8 cellular contexts compared by ENCODE assay signal in the genomic region with DNA sequence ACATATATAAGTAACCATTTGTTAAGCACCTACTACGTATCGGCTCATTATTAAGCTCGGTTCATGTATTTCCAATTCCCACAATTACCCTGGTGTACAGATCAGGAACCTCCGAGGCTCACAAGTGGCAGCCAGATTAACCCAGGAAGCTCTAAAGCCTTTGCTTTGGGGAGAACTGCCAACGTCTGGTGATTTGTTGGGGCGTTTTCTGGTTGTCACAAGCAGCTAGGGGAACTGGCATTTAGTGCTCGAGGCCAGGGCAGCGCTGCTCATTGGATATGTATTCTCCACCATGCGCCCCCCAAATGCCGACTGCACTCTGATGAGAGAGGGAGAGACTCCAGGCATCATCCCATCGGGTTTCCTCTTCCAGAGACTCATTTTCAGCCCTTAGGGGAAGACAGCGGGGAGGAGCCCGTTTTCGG.
A peak's percentile ranks its signal among the peaks of the same experiment; 100 is the strongest.
DNase-seq lines count a peak whose midpoint lies in the region; ATAC-seq and TF ChIP-seq lines count a peak whose summit lies in the region.

No MANE protein-coding gene starts in this region.

- CTCF ChIA-PET in RWPE1 (lab: Yijun Ruan, JAX): no interaction called here

- H3K27me3 ChIP-seq in HL-60 (ENCODE audit: insufficient read depth, poor library complexity, severe bottlenecking) (no peaks in the 10 kb centered on the region), layer of hippocampus (ENCODE audit: control insufficient read depth, insufficient read depth, low read length) (no peaks in the 10 kb centered on the region)

- H3K4me3 ChIP-seq in GM12864 (ENCODE audit: low read depth, low read length) (peak overlapping the region; percentile 95), HL-60 (replicated peaks; ENCODE audit: insufficient read depth, low read length) (peak overlapping the region; percentile 64), choroid plexus epithelial cell (ENCODE audit: low read depth, low read length) (peak overlapping the region; percentile 95)

- POLR2A ChIA-PET in RWPE1 (lab: Yijun Ruan, JAX; ENCODE audit: low non-redundant PET): interaction anchor here (0.7 to 2.1 kb wide), 6 partner anchors 12 to 187 kb away, joined by 3 to 15 read pairs (median 4); partner anchors contain the start of gene MAP2K4

- DNase-seq in GM12864 (ENCODE audit: low read depth) (peak; percentile 31), HL-60 (ENCODE audit: low read depth in 1 of 2, low spot score in 1 of 2) (peak in 1 of 2 experiments; percentile 58), RWPE1 (ENCODE audit: low spot score) (peak; percentile 31), choroid plexus epithelial cell (ENCODE audit: low read depth) (peak; percentile 35), GM03348 (ENCODE audit: low spot score) (no peak)
- DNase-seq in stimulated activated CD8-positive, alpha-beta memory T cell treated with anti-CD3 and anti-CD28 coated beads, Interleukin-7, amount 100 ng/mL, for 24 hours (ENCODE audit: low read depth): peak; percentile 4

- peak; percentile 49 for ATAC-seq in GM21447 (IDR thresholded peaks at IDR 0.05; ENCODE audit: unreplicated experiment)

- no peak for TF ChIP-seq CTCF in GM12864 (IDR thresholded peaks at IDR 0.05; ENCODE audit: low read depth, low read length, missing control alignments)
- TF ChIP-seq CTCF in HL-60 (IDR thresholded peaks at IDR 0.05; ENCODE audit: insufficient read depth, low read length): no peak
- no peak for TF ChIP-seq CTCF in RWPE1 (conservative IDR thresholded peaks at IDR 0.05; ENCODE audit: low read depth)
- peak; percentile 9 for TF ChIP-seq CTCF in choroid plexus epithelial cell (conservative IDR thresholded peaks at IDR 0.05; ENCODE audit: low read depth, low read length)

- H3K27ac ChIP-seq in HL-60 (replicated peaks) (peak overlapping the region; percentile 90), RWPE1 (peak overlapping the region; percentile 94), layer of hippocampus (ENCODE audit: low read depth, low read length) (peak overlapping the region; percentile 85)
